In the genomic region with DNA sequence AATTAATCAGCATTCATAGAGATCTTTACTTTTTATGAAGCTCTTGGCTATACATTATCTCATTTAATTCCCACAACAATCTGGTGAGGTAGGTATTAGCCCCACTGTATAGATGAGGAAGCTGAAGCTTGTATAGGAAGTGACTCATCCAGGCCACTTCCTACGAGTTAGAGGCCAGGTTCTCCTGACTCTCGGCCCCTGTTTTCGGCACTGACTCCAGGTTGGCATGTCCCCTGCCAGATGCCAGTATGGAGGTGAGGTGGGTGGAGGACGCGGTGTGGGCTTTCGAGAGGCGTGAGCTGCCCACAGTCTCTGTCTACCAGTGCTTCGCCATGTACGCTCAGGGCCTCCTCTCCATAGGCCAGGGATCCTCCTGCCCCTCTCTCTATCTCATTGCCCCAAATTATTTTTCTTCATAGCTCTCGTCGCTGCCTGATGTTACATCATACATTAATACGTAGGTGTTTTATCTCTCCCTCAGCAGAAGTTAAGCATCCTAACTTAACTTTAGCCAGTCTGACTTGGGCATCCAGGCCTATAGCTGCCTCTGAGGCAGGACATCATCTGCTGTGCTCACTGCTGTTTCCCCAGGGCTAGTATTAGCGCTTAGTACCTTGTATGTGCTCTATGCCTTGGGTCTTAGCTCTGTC, we compare ENCODE assay signal across 1 cellular context.
TF ChIP-seq lines count a peak whose summit lies in the region.

No MANE protein-coding gene starts in this region.

TF ChIP-seq in endothelial cell of umbilical vein, 7 proteins besides CTCF, POLR2A, EP300 and RAD21:
- TF ChIP-seq GATA2 (IDR thresholded peaks at IDR 0.05; ENCODE audit: insufficient read depth, insufficient read length, low read depth, low read length): no peak
- peak; percentile 65 for TF ChIP-seq JUN (IDR thresholded peaks at IDR 0.05; ENCODE audit: borderline replicate concordance, insufficient read depth, insufficient read length, low read depth)
TF ChIP-seq in endothelial cell of umbilical vein: peak in this region for 1.
